ENCODE assay signal across 23 cellular contexts in the genomic region with DNA sequence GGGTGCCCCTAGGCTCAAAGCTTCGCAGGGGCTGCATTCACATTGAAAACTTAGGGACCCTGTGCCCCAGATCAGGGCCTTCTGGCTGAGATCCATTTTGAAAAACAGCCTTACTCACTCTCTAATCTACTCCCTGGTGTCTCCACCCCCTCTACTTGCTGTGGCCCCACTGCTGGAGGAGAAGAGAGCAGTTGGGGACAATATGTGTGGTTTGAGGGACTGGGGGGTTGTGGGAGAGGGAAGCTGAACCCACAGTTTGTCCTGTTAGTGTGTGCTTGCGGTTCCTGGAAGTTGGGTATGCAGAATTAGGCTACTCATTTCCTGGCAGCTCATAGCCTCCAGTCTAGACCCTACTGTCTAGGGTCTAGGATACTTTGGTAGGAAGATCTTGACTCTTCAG.
A peak's percentile ranks its signal among the peaks of the same experiment; 100 is the strongest.
DNase-seq lines count a peak whose midpoint lies in the region; ATAC-seq, FAIRE-seq and TF ChIP-seq lines count a peak whose summit lies in the region.
"Had no signal": no experiment of that assay in that cellular context is flagged by ENCODE, and none has a peak within 500 bp of the region (broad histone marks: within the 10 kb centered on the region; RNA-seq: fewer than 3 reads in every experiment).

No MANE protein-coding gene starts in this region.

- H3K4me3 ChIP-seq in BLaER1 treated with 17β-estradiol and CSF1 and Interleukin-3, amounts not matched to agents 10 nM and 100 nM: no peak overlapping the region
- no peak overlapping the region for H3K4me3 ChIP-seq in K562
- H3K4me3 ChIP-seq: cardiac muscle cell, dorsolateral prefrontal cortex, hepatocyte, PC-9 had no signal

- no peaks in the 10 kb centered on the region for H3K27me3 ChIP-seq in BLaER1 treated with 17β-estradiol and CSF1 and Interleukin-3, amounts not matched to agents 10 nM and 100 nM
- H3K27me3 ChIP-seq in K562 (ENCODE audit: control insufficient read depth in 2 of 2, insufficient read depth in 2 of 2, low read length in 2 of 2): peaks cover 4 to 17% of the 10 kb centered on the region in 2 experiments; a peak in 3 of 5 replicates
- H3K27me3 ChIP-seq: cardiac muscle cell, dorsolateral prefrontal cortex, hepatocyte had no signal

- FAIRE-seq in K562 (lab: Jason Lieb, UNC): no peak
- FAIRE-seq: HepG2, islet of Langerhans, small intestine had no signal

- no peak overlapping the region for H3K9ac ChIP-seq in BLaER1 treated with 17β-estradiol and CSF1 and Interleukin-3, amounts not matched to agents 10 nM and 100 nM
- no peak overlapping the region for H3K9ac ChIP-seq in K562 (ENCODE audit: insufficient read depth in 1 of 2, low read depth in 2 of 2, low read length in 2 of 2)

- DNase-seq in GDM1 (lab: John Stamatoyannopoulos, UW) (peak; percentile 93), K562 (ENCODE audit: extremely low read depth in 1 of 4, low spot score in 3 of 4) (no peak), LoVo (ENCODE audit: low spot score) (no peak)
- DNase-seq: activated CD4-positive, CD25-positive, alpha-beta regulatory T cell; activated gamma-delta T cell treated with Interleukin-2 at 50 U/mL for 16 hours; amygdala; dorsolateral prefrontal cortex; NCI-H187 treated with DMSO at 0.1 percent for 48 hours; NCI-H2227 treated with DMSO at 0.1 percent for 48 hours; NCI-H748 treated with DMSO at 0.1 percent for 48 hours; PC-9; SHP77 treated with DMSO at 0.1 percent for 48 hours; small intestine; stimulated activated CD4-positive, alpha-beta T cell treated with anti-CD3 and anti-CD28 coated beads, Interleukin-4, amount 100 ng/mL, for 1 hour had no signal

- no peaks in the 10 kb centered on the region for H3K27me3 Mint-ChIP-seq in T-helper 1 cell treated with Interleukin-12 subunit alpha and Interleukin-12 subunit beta and Interleukin-4 antibody, amounts not matched to agents 30 μg/mL and 1 μg/mL, for 36 hours (ENCODE audit: low read depth)
- H3K27me3 Mint-ChIP-seq: type B pancreatic cell had no signal

- BruUV-seq in K562 (replicated peaks; lab: Mats Ljungman, UMichigan): no TSS peak

- no peak for TF ChIP-seq POLR2A in K562 (conservative IDR thresholded peaks at IDR 0.05)

- no peaks in the 10 kb centered on the region for H3K79me2 ChIP-seq in K562 (ENCODE audit: control insufficient read depth, insufficient read depth, low read length)
- H3K79me2 ChIP-seq: hepatocyte had no signal

- no peaks in the 10 kb centered on the region for H3K9me1 ChIP-seq in K562 (ENCODE audit: control insufficient read depth, insufficient read depth, low read length)

- intact Hi-C loops in K562 (cut with micrococcal nuclease): no loop called here

- H3K4me2 ChIP-seq in BLaER1 treated with 17β-estradiol and CSF1 and Interleukin-3, amounts not matched to agents 10 nM and 100 nM: peak overlapping the region; percentile 59 to 95 (median 89)
- H3K4me2 ChIP-seq in K562 (ENCODE audit: insufficient read depth, low read length): no peak overlapping the region
- H3K4me2 ChIP-seq: hepatocyte, PC-9 had no signal

- ATAC-seq in K562: no peak
- no peak for ATAC-seq in GM21529 (IDR thresholded peaks at IDR 0.05; ENCODE audit: unreplicated experiment)
- no peak for ATAC-seq in HG03565 (IDR thresholded peaks at IDR 0.05; ENCODE audit: unreplicated experiment)
- ATAC-seq: HepG2 had no signal

- H3K27ac Mint-ChIP-seq in T-helper 1 cell treated with Interleukin-12 subunit alpha and Interleukin-12 subunit beta and Interleukin-4 antibody, amounts not matched to agents 30 μg/mL and 1 μg/mL, for 36 hours: peak overlapping the region; percentile 59
- H3K27ac Mint-ChIP-seq: type B pancreatic cell had no signal

- TF ChIP-seq CTCF in K562 (IDR thresholded peaks at IDR 0.05 in 2 of 3, conservative IDR thresholded peaks at IDR 0.05 in 1 of 3; ENCODE audit: insufficient read depth in 2 of 3, low read depth in 1 of 3, low read length in 3 of 3): no peak

- no peaks in the 10 kb centered on the region for H3K9me3 ChIP-seq in BLaER1 treated with 17β-estradiol and CSF1 and Interleukin-3, amounts not matched to agents 10 nM and 100 nM (replicated peaks in 1 of 11)
- H3K9me3 ChIP-seq in K562 (replicated peaks; ENCODE audit: control insufficient read depth, insufficient read depth, low read depth, low read length): no peaks in the 10 kb centered on the region

- in situ Hi-C loops in K562 (cut with MboI): no loop called here

- 6% methylated on average over 2 of the region's 2 CpGs for WGBS in K562 (ENCODE audit: insufficient coverage, low coverage, missing lambda C conversion rate)

- H3K4me1 Mint-ChIP-seq in T-helper 1 cell treated with Interleukin-12 subunit alpha and Interleukin-12 subunit beta and Interleukin-4 antibody, amounts not matched to agents 30 μg/mL and 1 μg/mL, for 36 hours (ENCODE audit: low read depth): peaks cover 44% of the 10 kb centered on the region

- peaks cover 48 to 75% (median 70%) of the 10 kb centered on the region in 10 experiments for H3K4me1 ChIP-seq in BLaER1 treated with 17β-estradiol and CSF1 and Interleukin-3, amounts not matched to agents 10 nM and 100 nM
- no peaks in the 10 kb centered on the region; a peak in 1 of 5 replicates for H3K4me1 ChIP-seq in K562 (replicated peaks in 1 of 2; ENCODE audit: control insufficient read depth in 2 of 2, insufficient read depth in 2 of 2, low read length in 2 of 2)

- no peak for TF ChIP-seq EP300 in K562 (IDR thresholded peaks at IDR 0.05; ENCODE audit: low read length)

- H3K27ac ChIP-seq in BLaER1 treated with 17β-estradiol and CSF1 and Interleukin-3, amounts not matched to agents 10 nM and 100 nM: peak overlapping the region in 2 of 11 experiments; percentile 18 to 44; a peak in 2 of 22 replicates
- no peak overlapping the region for H3K27ac ChIP-seq in K562 (ENCODE audit: extremely low read depth, low read depth, low read length)
- H3K27ac ChIP-seq: cardiac muscle cell, dorsolateral prefrontal cortex, hepatocyte, PC-9 had no signal

- H2AFZ ChIP-seq in K562 (ENCODE audit: low read depth, low read length): no peak overlapping the region
- H2AFZ ChIP-seq: hepatocyte, PC-9 had no signal

- H3K9me3 Mint-ChIP-seq in T-helper 1 cell treated with Interleukin-12 subunit alpha and Interleukin-12 subunit beta and Interleukin-4 antibody, amounts not matched to agents 30 μg/mL and 1 μg/mL, for 36 hours: no peaks in the 10 kb centered on the region

- CTCF ChIA-PET in K562 (lab: Yijun Ruan, JAX; ENCODE audit: low intra/inter-chr PET ratio): no interaction called here

- H3K36me3 ChIP-seq in BLaER1 treated with 17β-estradiol and CSF1 and Interleukin-3, amounts not matched to agents 10 nM and 100 nM: peaks cover 0 to 56% (median 29%) of the 10 kb centered on the region in 11 experiments; a peak in 12 of 22 replicates
- H3K36me3 ChIP-seq in K562 (ENCODE audit: control insufficient read depth, insufficient read depth, low read length): no peaks in the 10 kb centered on the region
- H3K36me3 ChIP-seq: cardiac muscle cell had no signal

- peaks cover 0 to 97% (median 59%) of the 10 kb centered on the region in 11 experiments; a peak in 15 of 22 replicates for H4K20me1 ChIP-seq in BLaER1 treated with 17β-estradiol and CSF1 and Interleukin-3, amounts not matched to agents 10 nM and 100 nM
- no peaks in the 10 kb centered on the region; the same call in 1 of the 2 replicates for H4K20me1 ChIP-seq in K562 (replicated peaks; ENCODE audit: control insufficient read depth, insufficient read depth, low read length)

- H3K36me3 Mint-ChIP-seq in T-helper 1 cell treated with Interleukin-12 subunit alpha and Interleukin-12 subunit beta and Interleukin-4 antibody, amounts not matched to agents 30 μg/mL and 1 μg/mL, for 36 hours (ENCODE audit: low read depth): peaks cover 2% of the 10 kb centered on the region
- H3K36me3 Mint-ChIP-seq: type B pancreatic cell had no signal

- POLR2A ChIA-PET in K562 (lab: Yijun Ruan, JAX): no interaction called here

- TF ChIP-seq RAD21 in K562 (CRISPR knock-in tag; conservative IDR thresholded peaks at IDR 0.05 in 1 of 2, IDR thresholded peaks at IDR 0.05 in 1 of 2): no peak

- no peak overlapping the region for H3K4me3 Mint-ChIP-seq in T-helper 1 cell treated with Interleukin-12 subunit alpha and Interleukin-12 subunit beta and Interleukin-4 antibody, amounts not matched to agents 30 μg/mL and 1 μg/mL, for 36 hours
- H3K4me3 Mint-ChIP-seq: type B pancreatic cell had no signal

TF ChIP-seq in K562, 482 proteins besides CTCF, POLR2A, EP300 and RAD21 (continues in another document):
- 0 out of 2 replicates have a peak, but pooled peaks have one; percentile 7 for TF ChIP-seq ZNF311 (CRISPR knock-in tag; IDR thresholded peaks at IDR 0.05)
- TF ChIP-seq, protein P1, sequence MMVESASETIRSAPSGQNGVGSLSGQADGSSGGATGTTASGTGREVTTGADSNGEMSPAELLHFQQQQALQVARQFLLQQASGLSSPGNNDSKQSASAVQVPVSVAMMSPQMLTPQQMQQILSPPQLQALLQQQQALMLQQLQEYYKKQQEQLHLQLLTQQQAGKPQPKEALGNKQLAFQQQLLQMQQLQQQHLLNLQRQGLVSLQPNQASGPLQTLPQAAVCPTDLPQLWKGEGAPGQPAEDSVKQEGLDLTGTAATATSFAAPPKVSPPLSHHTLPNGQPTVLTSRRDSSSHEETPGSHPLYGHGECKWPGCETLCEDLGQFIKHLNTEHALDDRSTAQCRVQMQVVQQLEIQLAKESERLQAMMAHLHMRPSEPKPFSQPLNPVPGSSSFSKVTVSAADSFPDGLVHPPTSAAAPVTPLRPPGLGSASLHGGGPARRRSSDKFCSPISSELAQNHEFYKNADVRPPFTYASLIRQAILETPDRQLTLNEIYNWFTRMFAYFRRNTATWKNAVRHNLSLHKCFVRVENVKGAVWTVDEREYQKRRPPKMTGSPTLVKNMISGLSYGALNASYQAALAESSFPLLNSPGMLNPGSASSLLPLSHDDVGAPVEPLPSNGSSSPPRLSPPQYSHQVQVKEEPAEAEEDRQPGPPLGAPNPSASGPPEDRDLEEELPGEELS (CRISPR knock-in tag; IDR thresholded peaks at IDR 0.05; ENCODE audit: borderline replicate concordance): no peak
- TF ChIP-seq, protein P2, sequence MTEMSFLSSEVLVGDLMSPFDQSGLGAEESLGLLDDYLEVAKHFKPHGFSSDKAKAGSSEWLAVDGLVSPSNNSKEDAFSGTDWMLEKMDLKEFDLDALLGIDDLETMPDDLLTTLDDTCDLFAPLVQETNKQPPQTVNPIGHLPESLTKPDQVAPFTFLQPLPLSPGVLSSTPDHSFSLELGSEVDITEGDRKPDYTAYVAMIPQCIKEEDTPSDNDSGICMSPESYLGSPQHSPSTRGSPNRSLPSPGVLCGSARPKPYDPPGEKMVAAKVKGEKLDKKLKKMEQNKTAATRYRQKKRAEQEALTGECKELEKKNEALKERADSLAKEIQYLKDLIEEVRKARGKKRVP (CRISPR knock-in tag; IDR thresholded peaks at IDR 0.05): 0 out of 2 replicates have a peak, but pooled peaks have one; percentile 44
- TF ChIP-seq MAZ (CRISPR knock-in tag; conservative IDR thresholded peaks at IDR 0.05 in 1 of 2, IDR thresholded peaks at IDR 0.05 in 1 of 2): peak in 1 of 2 experiments; percentile 34; a peak in 1 of 4 replicates
